ENCODE assay signal across 29 cellular contexts in genomic region chrX:14062524-14062923, GRCh38.
"Had no signal": no experiment of that assay in that cellular context is flagged by ENCODE, and none has a peak within 500 bp of the region (broad histone marks: within the 10 kb centered on the region; RNA-seq: fewer than 3 reads in every experiment).

No MANE protein-coding gene starts in this region.

- H3K27ac ChIP-seq: neutrophil, parathyroid adenoma, psoas muscle, right lobe of liver, sigmoid colon, stomach, thoracic aorta, thyroid gland, tibial nerve, upper lobe of left lung, vagina had no signal

- H3K9me3 Mint-ChIP-seq: naive thymus-derived CD8-positive, alpha-beta T cell; natural killer cell treated with Interleukin-12 subunit alpha and Interleukin-12 subunit beta and Interleukin-15 and Interleukin-18, amount 100 ng/mL, for 72 hours; stimulated activated memory B cell treated with anti-CD40 and anti-IgM and Interleukin-4, amounts not matched to agents 10 μg/mL and 1 μg/mL and 100 μg/mL, for 72 hours; stimulated activated naive CD8-positive, alpha-beta T cell treated with anti-CD3 and anti-CD28 coated beads, Interleukin-15, Interleukin-2, amounts not matched to agents 100 ng/mL and 50 ng/mL, for 24 hours had no signal

- H3K9me3 ChIP-seq: neutrophil, psoas muscle, right lobe of liver, sigmoid colon, stomach, thoracic aorta, thyroid gland, tibial nerve, upper lobe of left lung, vagina had no signal

- ATAC-seq: naive thymus-derived CD8-positive, alpha-beta T cell; natural killer cell treated with Interleukin-12 subunit alpha and Interleukin-12 subunit beta and Interleukin-15 and Interleukin-18, amount 100 ng/mL, for 72 hours; psoas muscle; right cardiac atrium; right lobe of liver; stimulated activated memory B cell treated with anti-CD40 and anti-IgM and Interleukin-4, amounts not matched to agents 10 μg/mL and 1 μg/mL and 100 μg/mL, for 72 hours had no signal

- H3K27me3 Mint-ChIP-seq: progenitor cell of endocrine pancreas; stimulated activated memory B cell treated with anti-CD40 and anti-IgM and Interleukin-4, amounts not matched to agents 10 μg/mL and 1 μg/mL and 100 μg/mL, for 72 hours; stimulated activated naive CD8-positive, alpha-beta T cell treated with anti-CD3 and anti-CD28 coated beads, Interleukin-15, Interleukin-2, amounts not matched to agents 100 ng/mL and 50 ng/mL, for 24 hours had no signal

- H3K27ac Mint-ChIP-seq: naive thymus-derived CD8-positive, alpha-beta T cell; natural killer cell treated with Interleukin-12 subunit alpha and Interleukin-12 subunit beta and Interleukin-15 and Interleukin-18, amount 100 ng/mL, for 72 hours; nephron progenitor cell; progenitor cell of endocrine pancreas; stimulated activated memory B cell treated with anti-CD40 and anti-IgM and Interleukin-4, amounts not matched to agents 10 μg/mL and 1 μg/mL and 100 μg/mL, for 72 hours; stimulated activated naive CD8-positive, alpha-beta T cell treated with anti-CD3 and anti-CD28 coated beads, Interleukin-15, Interleukin-2, amounts not matched to agents 100 ng/mL and 50 ng/mL, for 24 hours had no signal

- FAIRE-seq: small intestine, urothelium cell line had no signal

- H3K36me3 ChIP-seq: neutrophil, right lobe of liver, sigmoid colon, stomach, thoracic aorta, thyroid gland, tibial nerve, upper lobe of left lung, vagina had no signal

- H3K4me3 Mint-ChIP-seq: naive thymus-derived CD8-positive, alpha-beta T cell; natural killer cell treated with Interleukin-12 subunit alpha and Interleukin-12 subunit beta and Interleukin-15 and Interleukin-18, amount 100 ng/mL, for 72 hours; nephron progenitor cell; neural crest cell; stimulated activated memory B cell treated with anti-CD40 and anti-IgM and Interleukin-4, amounts not matched to agents 10 μg/mL and 1 μg/mL and 100 μg/mL, for 72 hours; stimulated activated naive CD8-positive, alpha-beta T cell treated with anti-CD3 and anti-CD28 coated beads, Interleukin-15, Interleukin-2, amounts not matched to agents 100 ng/mL and 50 ng/mL, for 24 hours had no signal

- DNase-seq: naive thymus-derived CD8-positive, alpha-beta T cell; nephron progenitor cell; nucleus accumbens; posterior cingulate gyrus; psoas muscle; right cardiac atrium; right lobe of liver; sigmoid colon; small intestine; stimulated activated CD4-positive, alpha-beta T cell treated with anti-CD3 and anti-CD28 coated beads, Interleukin-1b, Interleukin-23, amount 100 ng/mL, for 48 hours; stimulated activated CD4-positive, alpha-beta T cell treated with anti-CD3 and anti-CD28 coated beads, Interleukin-4, amount 100 ng/mL, for 1 hour; stimulated activated CD4-positive, alpha-beta T cell treated with anti-CD3 and anti-CD28 coated beads, Interleukin-4, amount 100 ng/mL, for 4 hours; stimulated activated CD8-positive, alpha-beta memory T cell treated with anti-CD3 and anti-CD28 coated beads, Interleukin-4, amount 100 ng/mL, for 48 hours; stimulated activated naive CD4-positive, alpha-beta T cell treated with Interleukin-2 at 50 U/mL for 16 hours; stomach; thyroid gland; trophoblast cell; upper lobe of left lung had no signal

- H3K4me1 ChIP-seq: parathyroid adenoma, psoas muscle, right lobe of liver, sigmoid colon, stomach, thyroid gland, tibial nerve, upper lobe of left lung, vagina had no signal

- H3K4me3 ChIP-seq: psoas muscle, right lobe of liver, sigmoid colon, stomach, thoracic aorta, thyroid gland, tibial nerve, upper lobe of left lung, vagina had no signal

- H3K4me1 Mint-ChIP-seq: naive thymus-derived CD8-positive, alpha-beta T cell; stimulated activated memory B cell treated with anti-CD40 and anti-IgM and Interleukin-4, amounts not matched to agents 10 μg/mL and 1 μg/mL and 100 μg/mL, for 72 hours had no signal

- H3K36me3 Mint-ChIP-seq: naive thymus-derived CD8-positive, alpha-beta T cell; natural killer cell treated with Interleukin-12 subunit alpha and Interleukin-12 subunit beta and Interleukin-15 and Interleukin-18, amount 100 ng/mL, for 72 hours; stimulated activated memory B cell treated with anti-CD40 and anti-IgM and Interleukin-4, amounts not matched to agents 10 μg/mL and 1 μg/mL and 100 μg/mL, for 72 hours had no signal
